1 cellular context compared by ENCODE assay signal in the genomic region with DNA sequence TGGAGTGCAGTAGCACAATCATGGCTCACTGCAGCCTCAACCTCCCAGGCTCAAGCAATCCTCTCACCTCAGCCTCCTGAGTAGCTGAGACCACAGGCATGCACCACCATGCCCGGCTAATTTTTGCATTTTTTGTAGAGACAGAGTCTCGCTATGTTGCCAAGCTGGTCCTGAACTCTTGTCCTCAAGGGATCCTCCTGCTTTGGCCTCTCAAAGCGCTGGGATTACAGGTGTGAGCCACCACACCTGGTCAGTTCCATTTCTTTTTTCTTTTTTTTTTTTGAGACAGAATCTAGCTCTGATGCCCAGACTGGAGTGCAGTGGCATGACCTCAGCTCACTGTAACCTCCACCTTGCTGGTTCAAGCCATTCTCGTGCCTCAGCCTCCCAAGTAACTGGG. TPM values are rescaled to one million over a fixed set of nuclear protein-coding genes. Genes with fewer than 3 reads are reported as not detected.
DNase-seq lines count a peak whose midpoint lies in the region.
"Not testable (repeated sequence)": the region's sequence is repeated elsewhere in the genome, so short reads cannot be mapped to it uniquely, and the experiment has no call there.

No MANE protein-coding gene starts in this region.

- not testable (repeated sequence) for H3K9ac ChIP-seq in trophoblast cell (ENCODE audit: low read length)

- H3K4ac ChIP-seq in trophoblast cell (ENCODE audit: low read depth, low read length), result not testable (repeated sequence)

- no CpG with 5 or more reads among the region's 4 CpGs for WGBS in trophoblast cell (ENCODE audit: extremely low coverage, insufficient coverage, insufficient read length)

- not testable (repeated sequence) for H2BK5ac ChIP-seq in trophoblast cell (ENCODE audit: low read depth, low read length, poor library complexity)

- H3K14ac ChIP-seq in trophoblast cell (ENCODE audit: low read length), result not testable (repeated sequence)

- H3K4me3 ChIP-seq in trophoblast cell (ENCODE audit: low read depth, low read length), result not testable (repeated sequence)

- not testable (repeated sequence) for H3K4me1 ChIP-seq in trophoblast cell (ENCODE audit: control insufficient read depth in 1 of 2, insufficient read depth in 2 of 2, low read length in 2 of 2)

- not testable (repeated sequence) for H2BK120ac ChIP-seq in trophoblast cell (ENCODE audit: insufficient read depth, low read length, poor library complexity)

- H3K79me2 ChIP-seq in trophoblast cell (ENCODE audit: control insufficient read depth, insufficient read depth, low read length, poor library complexity), result not testable (repeated sequence)

- peak; percentile 71 to 74 for DNase-seq in trophoblast cell

- not testable (repeated sequence) for H3K27me3 ChIP-seq in trophoblast cell (ENCODE audit: insufficient read depth, low read length)

- H4K91ac ChIP-seq in trophoblast cell (ENCODE audit: low read depth, low read length), result not testable (repeated sequence)

- H3K18ac ChIP-seq in trophoblast cell (ENCODE audit: low read length), result not testable (repeated sequence)

- H3K79me1 ChIP-seq in trophoblast cell (ENCODE audit: low read length), result not testable (repeated sequence)

- H3K4me2 ChIP-seq in trophoblast cell (ENCODE audit: low read length), result not testable (repeated sequence)

- not testable (repeated sequence) for H3K9me3 ChIP-seq in trophoblast cell (ENCODE audit: insufficient read depth, low read depth, low read length)

- not testable (repeated sequence) for H2BK12ac ChIP-seq in trophoblast cell (ENCODE audit: low read length)

- not testable (repeated sequence) for H3K36me3 ChIP-seq in trophoblast cell (ENCODE audit: control insufficient read depth in 1 of 2, insufficient read depth in 2 of 2, low read length in 2 of 2)

- not testable (repeated sequence) for H2AK5ac ChIP-seq in trophoblast cell (ENCODE audit: low read length)

- H2AFZ ChIP-seq in trophoblast cell (ENCODE audit: insufficient read depth, low read length, poor library complexity), result not testable (repeated sequence)

- not testable (repeated sequence) for H3K23ac ChIP-seq in trophoblast cell (ENCODE audit: low read length)

- H4K12ac ChIP-seq in trophoblast cell (ENCODE audit: low read depth, low read length), result not testable (repeated sequence)

- not testable (repeated sequence) for H4K8ac ChIP-seq in trophoblast cell (ENCODE audit: low read depth, low read length)

- H3K27ac ChIP-seq in trophoblast cell (ENCODE audit: low read depth, low read length), result not testable (repeated sequence)

RNA-seq across cellular contexts. Expression of a gene that starts 13.2 kb away (rescaled TPM):
- polyA plus RNA-seq in trophoblast cell (2013), result 3.1 TPM in 2 replicates
